Comparison of ENCODE assay signal across 8 cellular contexts in the genomic region with DNA sequence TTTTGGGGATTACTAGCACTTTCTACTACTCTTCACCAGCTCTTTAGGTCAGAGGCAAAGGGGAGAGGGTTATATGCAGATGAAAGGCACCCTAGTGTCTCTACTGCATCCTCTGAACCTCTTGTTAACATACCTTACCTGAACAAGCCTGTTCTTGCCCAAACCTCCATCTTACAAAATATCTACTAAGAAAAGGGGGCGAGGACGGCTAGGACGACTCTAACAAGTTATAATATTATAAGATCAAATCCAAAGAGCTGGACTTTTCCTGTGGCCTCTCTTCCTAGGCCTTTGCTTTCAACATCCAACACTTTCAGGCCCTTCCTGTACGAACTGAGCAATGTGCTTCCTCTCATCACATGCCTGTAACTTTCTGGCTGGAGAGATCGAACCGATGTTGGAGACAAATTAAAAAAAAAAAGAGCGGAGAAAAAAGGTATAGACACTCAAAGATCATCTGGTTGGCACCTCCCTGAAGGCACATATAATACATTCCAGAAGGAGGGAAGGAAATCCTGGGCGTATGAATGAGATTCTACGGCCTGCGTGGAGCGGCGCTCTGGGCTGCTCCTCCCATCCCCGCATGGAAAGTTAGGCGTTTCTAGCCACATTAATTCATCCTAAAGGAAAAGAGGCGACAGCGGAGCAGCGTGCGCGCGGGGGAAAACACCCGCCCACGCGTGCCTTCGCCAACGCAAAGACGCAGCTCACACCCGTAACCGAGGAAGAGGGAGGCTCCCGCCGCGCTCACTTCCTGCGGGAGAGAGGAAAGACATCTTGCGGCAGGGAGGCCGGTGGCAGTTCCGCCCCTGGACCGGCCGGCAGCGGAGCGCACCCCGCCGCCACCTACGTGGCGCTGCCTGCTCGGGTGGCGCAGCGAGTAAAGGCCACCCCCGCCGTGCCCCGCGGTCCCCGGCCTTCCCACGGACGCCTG. TPM values are rescaled to one million over a fixed set of nuclear protein-coding genes. Genes with fewer than 3 reads are reported as not detected.
DNase-seq lines count a peak whose midpoint lies in the region; ATAC-seq and TF ChIP-seq lines count a peak whose summit lies in the region.

No MANE protein-coding gene starts in this region.

- H3K4me1 Mint-ChIP-seq in nephron: peaks cover 18% of the 10 kb centered on the region

- no peak for TF ChIP-seq CTCF in nephron (IDR thresholded peaks at IDR 0.05; ENCODE audit: unreplicated experiment in 3 of 3)

- H3K36me3 Mint-ChIP-seq in activated naive CD4-positive, alpha-beta T cell treated with anti-CD3 and anti-CD28 coated beads, Interleukin-2, amount 50 U/mL, for 72 hours: peaks cover 7 to 8% of the 10 kb centered on the region in 2 donors
- no peaks in the 10 kb centered on the region for H3K36me3 Mint-ChIP-seq in nephron (ENCODE audit: low read depth)

- peak overlapping the region; percentile 84 to 91 (median 90) for H3K4me3 Mint-ChIP-seq in nephron

- ATAC-seq in GM18498 (IDR thresholded peaks at IDR 0.05; ENCODE audit: unreplicated experiment) (peak; percentile 53), HG02678 (IDR thresholded peaks at IDR 0.05; ENCODE audit: unreplicated experiment) (no peak), HG03520 (IDR thresholded peaks at IDR 0.05; ENCODE audit: unreplicated experiment) (no peak)
- peak; percentile 59 to 88 for ATAC-seq in activated naive CD4-positive, alpha-beta T cell treated with anti-CD3 and anti-CD28 coated beads, Interleukin-2, amount 50 U/mL, for 72 hours

- peak overlapping the region; percentile 44 to 81 for H3K27ac Mint-ChIP-seq in activated naive CD4-positive, alpha-beta T cell treated with anti-CD3 and anti-CD28 coated beads, Interleukin-2, amount 50 U/mL, for 72 hours
- H3K27ac Mint-ChIP-seq in nephron: peak overlapping the region; percentile 93 to 99 (median 98)

- H3K27me3 Mint-ChIP-seq in nephron (ENCODE audit: low read depth): no peaks in the 10 kb centered on the region

- DNase-seq in NOMO-1 (lab: John Stamatoyannopoulos, UW; ENCODE audit: unreplicated experiment in 2 of 2) (peak; percentile 9 to 20), germinal center (ENCODE audit: low spot score) (peak; percentile 3), substantia nigra (lab: John Stamatoyannopoulos, UW) (peak in 37 of 49 donors; percentile 1 to 62 (median 23))
- peak in 1 of 2 donors; percentile 81 for DNase-seq in activated naive CD4-positive, alpha-beta T cell treated with anti-CD3 and anti-CD28 coated beads, Interleukin-2, amount 50 U/mL, for 72 hours (ENCODE audit: low spot score in 2 of 2)

- H3K9me3 Mint-ChIP-seq in activated naive CD4-positive, alpha-beta T cell treated with anti-CD3 and anti-CD28 coated beads, Interleukin-2, amount 50 U/mL, for 72 hours: no peaks in the 10 kb centered on the region
- no peaks in the 10 kb centered on the region for H3K9me3 Mint-ChIP-seq in nephron

- H3K27ac ChIP-seq in substantia nigra (ENCODE audit: low read depth, low read length, poor library complexity, severe bottlenecking): peak overlapping the region; percentile 26

RNA-seq across cellular contexts. Expression of a gene that starts 0.8 kb away (rescaled TPM):
- total RNA-seq in activated naive CD4-positive, alpha-beta T cell treated with anti-CD3 and anti-CD28 coated beads, Interleukin-2, amount 50 U/mL, for 72 hours: 1 to 10 TPM in 1 of 2 donors, under 1 TPM in 1; 0.25 to 1.5 TPM

Comparison
In these comparisons a context has a peak if more than half of its experiments do, and no peak if none do; other contexts are left out.
1. ATAC-seq: peak in GM18498 (single experiment) and activated naive CD4-positive, alpha-beta T cell treated with anti-CD3 and anti-CD28 coated beads, Interleukin-2, amount 50 U/mL, for 72 hours (2 of 2); none in HG02678 (single experiment) and HG03520 (single experiment).